ENCODE assay signal across 11 cellular contexts in genomic region chr4:55736605-55737183, GRCh38.
DNase-seq lines count a peak whose midpoint lies in the region; ATAC-seq and TF ChIP-seq lines count a peak whose summit lies in the region.
"Had no signal": no experiment of that assay in that cellular context is flagged by ENCODE, and none has a peak within 500 bp of the region (broad histone marks: within the 10 kb centered on the region; RNA-seq: fewer than 3 reads in every experiment).

No MANE protein-coding gene starts in this region.

- H3K36me3 ChIP-seq in tibial artery = no peaks in the 10 kb centered on the region
- H3K36me3 ChIP-seq: brain microvascular endothelial cell had no signal

- ATAC-seq in GM18519 (IDR thresholded peaks at IDR 0.05; ENCODE audit: low FRiP score, unreplicated experiment) = no peak
- ATAC-seq: naive thymus-derived CD4-positive, alpha-beta T cell; Right ventricle myocardium inferior had no signal

- no peaks in the 10 kb centered on the region for H3K9me3 ChIP-seq in tibial artery

- intact Hi-C loops in tibial artery (cut with DNase I; ENCODE audit: low total_unique reads) = no loop called here

- no peak overlapping the region for H3K4me3 ChIP-seq in epithelial cell of esophagus (ENCODE audit: low read length)
- H3K4me3 ChIP-seq in tibial artery = no peak overlapping the region

- TF ChIP-seq CTCF in epithelial cell of esophagus (IDR thresholded peaks at IDR 0.05; ENCODE audit: insufficient read depth, low read depth, low read length, missing control alignments) (no peak), tibial artery (IDR thresholded peaks at IDR 0.05) (peak; percentile 17 to 25)

- H3K27me3 ChIP-seq in tibial artery = no peaks in the 10 kb centered on the region
- H3K27me3 ChIP-seq: brain microvascular endothelial cell had no signal

- no peaks in the 10 kb centered on the region for H3K4me1 ChIP-seq in tibial artery

- DNase-seq in SHP77 treated with DMSO at 0.1 percent for 48 hours (lab: John Stamatoyannopoulos, UW) = peak; percentile 8
- no peak for DNase-seq in SHP77 (lab: John Stamatoyannopoulos, UW)
- peak; percentile 6 for DNase-seq in NCI-H748 (lab: John Stamatoyannopoulos, UW; ENCODE audit: unreplicated experiment)
- peak; percentile 42 for DNase-seq in epithelial cell of esophagus (ENCODE audit: low read depth)
- no peak for DNase-seq in tibial artery
- no peak for DNase-seq in activated T-cell treated with anti-CD3 and anti-CD28 coated beads, Interleukin-2, amount 50 U/mL, for 1 hour
- DNase-seq in ecto neural progenitor cell (ENCODE audit: low spot score) = no peak
- DNase-seq: brain microvascular endothelial cell; naive thymus-derived CD4-positive, alpha-beta T cell had no signal

- H3K27ac ChIP-seq in tibial artery = no peak overlapping the region
- H3K27ac ChIP-seq: brain microvascular endothelial cell had no signal

Comparison
In these comparisons a context has a peak if more than half of its experiments do, and no peak if none do; other contexts are left out.
1. DNase-seq: peak in SHP77 treated with DMSO at 0.1 percent for 48 hours (single experiment), NCI-H748 (single experiment) and epithelial cell of esophagus (single experiment); none in SHP77 (0 of 2), tibial artery (0 of 2), activated T-cell treated with anti-CD3 and anti-CD28 coated beads, Interleukin-2, amount 50 U/mL, for 1 hour (single experiment) and ecto neural progenitor cell (single experiment).